In genomic region chr10:79164075-79164474, GRCh38 we compare ENCODE assay signal across 12 cellular contexts.
"Had no signal": no experiment of that assay in that cellular context is flagged by ENCODE, and none has a peak within 500 bp of the region (broad histone marks: within the 10 kb centered on the region; RNA-seq: fewer than 3 reads in every experiment).

No MANE protein-coding gene starts in this region.

- H3K4me3 Mint-ChIP-seq: activated naive CD8-positive, alpha-beta T cell treated with anti-CD3 and anti-CD28 coated beads, Interleukin-2, amount 10 ng/mL, durations not matched to agents 7 days and 5 days; activated T-helper 1 cell treated with anti-CD3 and anti-CD28 coated beads, Interleukin-12 subunit alpha, Interleukin-12 subunit beta, Interleukin-2, Interleukin-4 antibody, amounts not matched to agents 30 ng/mL and 10 ng/mL and 1 ng/mL, durations not matched to agents 14 hours and 24 hours and 36 hours; stimulated activated memory B cell treated with anti-CD40 and anti-IgM and Interleukin-4, amounts not matched to agents 10 μg/mL and 1 μg/mL and 100 μg/mL, for 72 hours had no signal

- H3K9me3 Mint-ChIP-seq: activated naive CD8-positive, alpha-beta T cell treated with anti-CD3 and anti-CD28 coated beads, Interleukin-2, amount 10 ng/mL, durations not matched to agents 7 days and 5 days; activated T-helper 1 cell treated with anti-CD3 and anti-CD28 coated beads, Interleukin-12 subunit alpha, Interleukin-12 subunit beta, Interleukin-2, Interleukin-4 antibody, amounts not matched to agents 30 ng/mL and 10 ng/mL and 1 ng/mL, durations not matched to agents 14 hours and 24 hours and 36 hours; stimulated activated memory B cell treated with anti-CD40 and anti-IgM and Interleukin-4, amounts not matched to agents 10 μg/mL and 1 μg/mL and 100 μg/mL, for 72 hours had no signal

- H3K27me3 ChIP-seq: pancreas, vagina had no signal

- ATAC-seq: activated CD4-positive, CD25-positive, alpha-beta regulatory T cell treated with anti-CD3 and anti-CD28 coated beads, Interleukin-2, amount 50 U/mL, for 24 hours; pancreas; stimulated activated memory B cell treated with anti-CD40 and anti-IgM and Interleukin-4, amounts not matched to agents 10 μg/mL and 1 μg/mL and 100 μg/mL, for 72 hours had no signal

- H3K27ac Mint-ChIP-seq: activated naive CD8-positive, alpha-beta T cell treated with anti-CD3 and anti-CD28 coated beads, Interleukin-2, amount 10 ng/mL, durations not matched to agents 7 days and 5 days; activated T-helper 1 cell treated with anti-CD3 and anti-CD28 coated beads, Interleukin-12 subunit alpha, Interleukin-12 subunit beta, Interleukin-2, Interleukin-4 antibody, amounts not matched to agents 30 ng/mL and 10 ng/mL and 1 ng/mL, durations not matched to agents 14 hours and 24 hours and 36 hours; stimulated activated memory B cell treated with anti-CD40 and anti-IgM and Interleukin-4, amounts not matched to agents 10 μg/mL and 1 μg/mL and 100 μg/mL, for 72 hours had no signal

- H3K4me1 Mint-ChIP-seq: activated naive CD8-positive, alpha-beta T cell treated with anti-CD3 and anti-CD28 coated beads, Interleukin-2, amount 10 ng/mL, durations not matched to agents 7 days and 5 days had no signal

- H3K4me3 ChIP-seq: lung, pancreas, vagina had no signal

- H3K27me3 Mint-ChIP-seq: activated naive CD8-positive, alpha-beta T cell treated with anti-CD3 and anti-CD28 coated beads, Interleukin-2, amount 10 ng/mL, durations not matched to agents 7 days and 5 days had no signal

- H3K36me3 Mint-ChIP-seq: activated naive CD8-positive, alpha-beta T cell treated with anti-CD3 and anti-CD28 coated beads, Interleukin-2, amount 10 ng/mL, durations not matched to agents 7 days and 5 days; stimulated activated memory B cell treated with anti-CD40 and anti-IgM and Interleukin-4, amounts not matched to agents 10 μg/mL and 1 μg/mL and 100 μg/mL, for 72 hours had no signal

- H3K27ac ChIP-seq: vagina had no signal

- H3K9me3 ChIP-seq: pancreas, vagina had no signal

- DNase-seq: activated CD4-positive, alpha-beta T cell treated with anti-CD3 and anti-CD28 coated beads, Interleukin-2, amount 50 U/mL, for 1 hour; activated naive CD4-positive, alpha-beta T cell; activated naive CD8-positive, alpha-beta T cell treated with anti-CD3 and anti-CD28 coated beads, Interleukin-2, amount 10 ng/mL, durations not matched to agents 7 days and 5 days; effector CD4-positive, alpha-beta T cell; foreskin melanocyte; head of caudate nucleus; pancreas had no signal
